ENCODE assay signal across 25 cellular contexts in genomic region chr7:129094501-129094900, GRCh38. TPM values are rescaled to one million over a fixed set of nuclear protein-coding genes. Genes with fewer than 3 reads are reported as not detected.
A peak's percentile ranks its signal among the peaks of the same experiment; 100 is the strongest.
DNase-seq lines count a peak whose midpoint lies in the region; ATAC-seq, FAIRE-seq and TF ChIP-seq lines count a peak whose summit lies in the region.
"Had no signal": no experiment of that assay in that cellular context is flagged by ENCODE, and none has a peak within 500 bp of the region (broad histone marks: within the 10 kb centered on the region; RNA-seq: fewer than 3 reads in every experiment).

No MANE protein-coding gene starts in this region.

- H3K9me3 Mint-ChIP-seq in CD4-positive, alpha-beta T cell: no peaks in the 10 kb centered on the region
- H3K9me3 Mint-ChIP-seq: CD14-positive monocyte; IgD-negative memory B cell; T-helper 1 cell treated with Interleukin-12 subunit alpha and Interleukin-12 subunit beta and Interleukin-4 antibody, amounts not matched to agents 30 μg/mL and 1 μg/mL, for 36 hours had no signal

- no peaks in the 10 kb centered on the region for H3K27me3 ChIP-seq in BLaER1 treated with 17β-estradiol and CSF1 and Interleukin-3, amounts not matched to agents 10 nM and 100 nM
- H3K27me3 ChIP-seq in CD4-positive, alpha-beta T cell (ENCODE audit: control insufficient read depth, insufficient read depth, low read length): no peaks in the 10 kb centered on the region

- intact Hi-C loops in OCI-LY7 (cut with micrococcal nuclease; ENCODE audit: unreplicated experiment): loop anchor here (2.0 to 5.0 kb wide), 6 partner anchors 42 to 302 kb away; partner anchors contain the start of genes CCDC136 and TSPAN33
- intact Hi-C loops in CD4-positive, alpha-beta T cell (cut with DNase I, micrococcal nuclease): loop anchor here in 1 of 2 experiments (5.0 to 10.0 kb wide), 2 partner anchors 42 to 80 kb away; no protein-coding TSS in a partner anchor

- H3K27me3 Mint-ChIP-seq in CD4-positive, alpha-beta T cell: no peaks in the 10 kb centered on the region
- H3K27me3 Mint-ChIP-seq: IgD-negative memory B cell had no signal

- CTCF ChIA-PET in OCI-LY7 (lab: Charles Lee; ENCODE audit: unreplicated experiment): no interaction called here
- CTCF ChIA-PET in CD4-positive, alpha-beta T cell (lab: Charles Lee): no interaction called here

- no peak overlapping the region for H3K4me3 ChIP-seq in BLaER1 treated with 17β-estradiol and CSF1 and Interleukin-3, amounts not matched to agents 10 nM and 100 nM
- H3K4me3 ChIP-seq in OCI-LY7 (ENCODE audit: low read depth, low read length, poor library complexity, severe bottlenecking): no peak overlapping the region
- H3K4me3 ChIP-seq: A549, SK-N-MC had no signal

- no peak for ATAC-seq in CD4-positive, alpha-beta T cell (ENCODE audit: poor library complexity)
- ATAC-seq: A549 had no signal

- H3K27ac Mint-ChIP-seq in CD4-positive, alpha-beta T cell: no peak overlapping the region

- H3K27ac ChIP-seq in BLaER1 treated with 17β-estradiol and CSF1 and Interleukin-3, amounts not matched to agents 10 nM and 100 nM: peak overlapping the region in 5 of 11 experiments; percentile 19 to 48 (median 28); a peak in 5 of 22 replicates
- H3K27ac ChIP-seq in KOPT-K1 (ENCODE audit: low read depth, low read length, poor library complexity, severe bottlenecking) (peak overlapping the region; percentile 38), OCI-LY7 (ENCODE audit: low read depth, low read length, poor library complexity, severe bottlenecking) (peak overlapping the region; percentile 77)
- no peak overlapping the region for H3K27ac ChIP-seq in CD4-positive, alpha-beta T cell (ENCODE audit: low read depth, low read length)
- H3K27ac ChIP-seq: A549, SK-N-MC had no signal

- BruUV-seq in OCI-LY7 (replicated peaks; lab: Mats Ljungman, UMichigan): no TSS peak

- no peak overlapping the region for H3K4me3 Mint-ChIP-seq in CD4-positive, alpha-beta T cell
- H3K4me3 Mint-ChIP-seq: T-helper 1 cell treated with Interleukin-12 subunit alpha and Interleukin-12 subunit beta and Interleukin-4 antibody, amounts not matched to agents 30 μg/mL and 1 μg/mL, for 36 hours had no signal

- FAIRE-seq in urothelium cell line (lab: Jason Lieb, UNC): no peak
- FAIRE-seq: A549, H1 had no signal

- POLR2A ChIA-PET in OCI-LY7 (lab: Charles Lee): interaction anchor here (0.7 to 1.6 kb wide), 4 partner anchors 39 to 180 kb away, joined by 4 to 7 read pairs (median 5); partner anchors contain the start of gene TNPO3
- POLR2A ChIA-PET in CD4-positive, alpha-beta T cell (lab: Charles Lee): interaction anchor here (1.4 kb wide), 1 partner anchor 43 kb away, joined by 3 read pairs; no protein-coding TSS in a partner anchor

- no peaks in the 10 kb centered on the region for H3K9me3 ChIP-seq in BLaER1 treated with 17β-estradiol and CSF1 and Interleukin-3, amounts not matched to agents 10 nM and 100 nM (replicated peaks in 1 of 11)
- H3K9me3 ChIP-seq in KOPT-K1 (ENCODE audit: insufficient read depth, low read length, poor library complexity, severe bottlenecking) (no peaks in the 10 kb centered on the region), OCI-LY7 (ENCODE audit: low read length) (no peaks in the 10 kb centered on the region)
- no peaks in the 10 kb centered on the region for H3K9me3 ChIP-seq in CD4-positive, alpha-beta T cell (ENCODE audit: control insufficient read depth, low read length)
- H3K9me3 ChIP-seq: A549 had no signal

- H3K79me2 ChIP-seq in OCI-LY7 (ENCODE audit: insufficient read depth, low read depth, low read length): no peaks in the 10 kb centered on the region

- H3K36me3 Mint-ChIP-seq in CD4-positive, alpha-beta T cell (ENCODE audit: low read depth): no peaks in the 10 kb centered on the region
- H3K36me3 Mint-ChIP-seq: CD14-positive monocyte had no signal

- peak overlapping the region in 10 of 11 experiments; percentile 18 to 61 (median 40); a peak in 12 of 22 replicates for H3K4me2 ChIP-seq in BLaER1 treated with 17β-estradiol and CSF1 and Interleukin-3, amounts not matched to agents 10 nM and 100 nM
- peak overlapping the region; percentile 38 for H3K4me2 ChIP-seq in OCI-LY7 (ENCODE audit: low read length)
- H3K4me2 ChIP-seq: A549 had no signal

- no peak for TF ChIP-seq CTCF in OCI-LY7 (conservative IDR thresholded peaks at IDR 0.05; ENCODE audit: low read length)
- no peak for TF ChIP-seq CTCF in CD4-positive, alpha-beta T cell (IDR thresholded peaks at IDR 0.05)

- peaks cover 31% of the 10 kb centered on the region for H3K4me1 Mint-ChIP-seq in CD4-positive, alpha-beta T cell (ENCODE audit: low read depth)

- H3K36me3 ChIP-seq in BLaER1 treated with 17β-estradiol and CSF1 and Interleukin-3, amounts not matched to agents 10 nM and 100 nM: no peaks in the 10 kb centered on the region
- H3K36me3 ChIP-seq in KOPT-K1 (ENCODE audit: insufficient read depth, low read length) (no peaks in the 10 kb centered on the region), OCI-LY7 (ENCODE audit: insufficient read depth, low read length) (no peaks in the 10 kb centered on the region)

- H3K9ac ChIP-seq in BLaER1 treated with 17β-estradiol and CSF1 and Interleukin-3, amounts not matched to agents 10 nM and 100 nM: no peak overlapping the region

- peaks cover 31 to 56% (median 43%) of the 10 kb centered on the region in 10 experiments for H3K4me1 ChIP-seq in BLaER1 treated with 17β-estradiol and CSF1 and Interleukin-3, amounts not matched to agents 10 nM and 100 nM
- peaks cover 74% of the 10 kb centered on the region for H3K4me1 ChIP-seq in OCI-LY7 (ENCODE audit: insufficient read depth, low read length, poor library complexity, severe bottlenecking)
- H3K4me1 ChIP-seq: A549 had no signal

- DNase-seq in OCI-LY7 (ENCODE audit: low spot score) (no peak), islet precursor cell (peak; percentile 9), hepatic stellate cell (ENCODE audit: low spot score) (no peak), urothelium cell line (ENCODE audit: low spot score) (no peak)
- no peak for DNase-seq in CD4-positive, alpha-beta T cell
- DNase-seq: AML-193, DMS153, HCEC 1CT, Kasumi-1, NCI-H1105, NCI-H146, NCI-H1930, NCI-H2107, NCI-H446 treated with DMSO at 0.1 percent for 48 hours, NCI-H526 treated with DMSO at 0.1 percent for 48 hours, SIG-M5, SW 1271 had no signal

- no peaks in the 10 kb centered on the region for H4K20me1 ChIP-seq in BLaER1 treated with 17β-estradiol and CSF1 and Interleukin-3, amounts not matched to agents 10 nM and 100 nM
- H4K20me1 ChIP-seq in OCI-LY7 (ENCODE audit: insufficient read depth, low read length): no peaks in the 10 kb centered on the region

- peak overlapping the region; percentile 68; the same call in 1 of the 2 replicates for H2AFZ ChIP-seq in OCI-LY7 (ENCODE audit: low read length)

- no peaks in the 10 kb centered on the region for H3K9me2 ChIP-seq in OCI-LY7 (ENCODE audit: insufficient read depth, low read length)

RNA-seq across cellular contexts. Expression of gene TNPO3, which starts 39.6 kb away (rescaled TPM):
- total RNA-seq in OCI-LY7 (2014; rRNA removed; shearing (Covaris generic)): 51.4 and 55.1 TPM in 2 replicates
- total RNA-seq in OCI-LY7 (2022): 70.6 and 71.7 TPM in 2 replicates
- 10 to 100 TPM; 17.1 to 18.7 TPM for total RNA-seq in CD4-positive, alpha-beta T cell

RNA-seq across cellular contexts. Expression of gene TSPAN33, which starts 50.0 kb away (rescaled TPM):
- 11.5 and 14.6 TPM in 2 replicates for total RNA-seq in OCI-LY7 (2014; rRNA removed; shearing (Covaris generic))
- total RNA-seq in OCI-LY7 (2022): 37.8 and 44.8 TPM in 2 replicates
- total RNA-seq in CD4-positive, alpha-beta T cell: 1 to 10 TPM; 3.6 to 4.1 TPM
